ENCODE assay signal across 10 cellular contexts in the genomic region with DNA sequence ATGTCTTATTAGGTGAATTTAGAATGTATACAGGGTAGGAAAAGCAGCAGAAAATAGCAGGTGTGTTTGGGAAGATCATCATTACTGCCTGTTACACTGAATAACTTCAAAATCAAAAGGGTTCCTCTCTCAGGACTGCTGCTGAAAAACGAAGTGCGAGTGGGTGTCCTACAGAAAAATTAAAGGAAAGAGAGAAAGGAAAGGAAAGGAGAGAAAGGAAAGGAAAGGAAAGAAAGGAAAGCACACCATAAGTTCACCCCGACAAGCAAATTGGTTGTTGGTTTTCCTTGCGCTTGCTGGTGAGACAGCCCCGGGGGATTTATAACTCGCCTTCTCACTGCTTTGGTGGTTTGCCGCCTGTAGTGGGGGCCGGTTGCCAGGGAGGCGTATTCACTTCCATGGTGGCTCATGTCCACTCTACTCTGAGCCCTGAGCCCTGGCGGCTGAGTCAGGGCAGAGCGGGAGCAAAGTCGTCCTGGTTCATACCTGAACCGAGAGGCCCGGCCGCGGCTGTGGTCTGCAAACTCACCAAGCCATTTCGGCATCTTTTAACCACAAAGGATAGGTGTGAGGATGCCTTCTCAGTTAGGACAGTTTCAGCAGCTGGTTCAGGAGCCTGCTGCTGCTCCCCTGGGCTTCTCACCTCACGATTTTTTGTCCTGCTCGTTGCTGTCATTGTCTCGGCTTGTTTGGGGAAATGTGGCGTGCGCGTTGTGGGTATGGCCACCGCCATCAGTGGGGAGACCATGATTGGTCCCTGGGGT. TPM values are rescaled to one million over a fixed set of nuclear protein-coding genes. Genes with fewer than 3 reads are reported as not detected.
DNase-seq lines count a peak whose midpoint lies in the region; ATAC-seq, FAIRE-seq and TF ChIP-seq lines count a peak whose summit lies in the region.
"Had no signal": no experiment of that assay in that cellular context is flagged by ENCODE, and none has a peak within 500 bp of the region (broad histone marks: within the 10 kb centered on the region; RNA-seq: fewer than 3 reads in every experiment).

No MANE protein-coding gene starts in this region.

- H3K4me2 ChIP-seq in H9 (ENCODE audit: insufficient read depth, insufficient read length, low read length), result no peak overlapping the region

- no peak overlapping the region for H3K9ac ChIP-seq in H9 (ENCODE audit: extremely low read depth, insufficient read length, low read length)

- H3K27me3 ChIP-seq in H9 (ENCODE audit: insufficient read depth, low read length), result no peaks in the 10 kb centered on the region
- H3K27me3 ChIP-seq: upper lobe of left lung had no signal

- H2AK5ac ChIP-seq in H9 (ENCODE audit: insufficient read length, low read length), result no peak overlapping the region

- peak; percentile 52 for DNase-seq in H9
- no peak for DNase-seq in progenitor cell of endocrine pancreas (ENCODE audit: low spot score, unreplicated experiment)
- no peak for DNase-seq in T-cell
- DNase-seq in HTR-8/SVneo (ENCODE audit: insufficient read length, low spot score), result no peak
- no peak for DNase-seq in Calu3
- DNase-seq in COLO829 (ENCODE audit: low spot score), result no peak
- DNase-seq: NCI-H226 had no signal

- H3K79me1 ChIP-seq in H9 (ENCODE audit: insufficient read depth, low read depth, low read length, poor library complexity, severe bottlenecking), result peaks cover 4% of the 10 kb centered on the region

- H3K36me3 Mint-ChIP-seq in H9 (ENCODE audit: insufficient read depth in 1 of 3, low read depth in 3 of 3) (peaks cover 0 to 10% (median 2%) of the 10 kb centered on the region in 3 experiments; a peak in 4 of 7 replicates), progenitor cell of endocrine pancreas (ENCODE audit: insufficient read depth) (peaks cover 3% of the 10 kb centered on the region), T-cell (peaks cover 3% of the 10 kb centered on the region), Calu3 (ENCODE audit: insufficient read depth, unreplicated experiment) (no peaks in the 10 kb centered on the region)

- H3K56ac ChIP-seq in H9 (ENCODE audit: insufficient read length, low read depth, low read length), result no peak overlapping the region

- no peaks in the 10 kb centered on the region for H4K20me1 ChIP-seq in H9 (ENCODE audit: control insufficient read depth, insufficient read depth, insufficient read length)

- H3K9me3 Mint-ChIP-seq in H9, result peaks cover 5% of the 10 kb centered on the region in 2 experiments; a peak in 4 of 5 replicates
- peaks cover 3% of the 10 kb centered on the region for H3K9me3 Mint-ChIP-seq in progenitor cell of endocrine pancreas (ENCODE audit: low read depth)
- no peaks in the 10 kb centered on the region for H3K9me3 Mint-ChIP-seq in T-cell
- no peaks in the 10 kb centered on the region for H3K9me3 Mint-ChIP-seq in Calu3 (ENCODE audit: low read depth, unreplicated experiment)

- no peak overlapping the region for H2BK15ac ChIP-seq in H9 (ENCODE audit: low read depth, low read length)

- no peak overlapping the region for H3K14ac ChIP-seq in H9 (ENCODE audit: insufficient read depth, low read length)

- no peak overlapping the region for H2AFZ ChIP-seq in H9 (ENCODE audit: low read length)

- no peak overlapping the region for H3K27ac Mint-ChIP-seq in H9
- peak overlapping the region; percentile 68 for H3K27ac Mint-ChIP-seq in progenitor cell of endocrine pancreas
- no peak overlapping the region for H3K27ac Mint-ChIP-seq in T-cell
- no peak overlapping the region for H3K27ac Mint-ChIP-seq in Calu3 (ENCODE audit: unreplicated experiment)

- no peaks in the 10 kb centered on the region for H3K9me3 ChIP-seq in H9 (ENCODE audit: control insufficient read depth, low read depth, low read length)
- H3K9me3 ChIP-seq: upper lobe of left lung had no signal

- peaks cover 4% of the 10 kb centered on the region for H3K79me2 ChIP-seq in H9 (ENCODE audit: insufficient read depth, low read length)

- POLR2A ChIA-PET in T-cell (lab: Charles Lee), result no interaction called here

- H2BK5ac ChIP-seq in H9 (ENCODE audit: insufficient read length, low read length), result no peak overlapping the region

- H4K8ac ChIP-seq in H9 (replicated peaks; ENCODE audit: insufficient read length, low read depth, low read length), result no peak overlapping the region

- CTCF ChIA-PET in T-cell (lab: Charles Lee), result no interaction called here
- CTCF ChIA-PET in Calu3 (lab: Charles Lee), result no interaction called here

- intact Hi-C loops in Calu3 (cut with micrococcal nuclease; ENCODE audit: unreplicated experiment), result no loop called here

- H2BK12ac ChIP-seq in H9 (ENCODE audit: insufficient read length, low read depth, low read length), result no peak overlapping the region

- no peak overlapping the region for H3K18ac ChIP-seq in H9 (ENCODE audit: insufficient read length, low read depth, low read length)

- H3K27me3 Mint-ChIP-seq in H9 (ENCODE audit: low read depth) (peaks cover 3% of the 10 kb centered on the region; the same call in 1 of the 2 replicates), progenitor cell of endocrine pancreas (no peaks in the 10 kb centered on the region), T-cell (no peaks in the 10 kb centered on the region), Calu3 (ENCODE audit: unreplicated experiment) (no peaks in the 10 kb centered on the region)

- no peak overlapping the region for H3K4ac ChIP-seq in H9 (ENCODE audit: low read depth, low read length)

- no peak overlapping the region for H2BK120ac ChIP-seq in H9 (ENCODE audit: low read depth, low read length, poor library complexity, severe bottlenecking)

- H3K4me3 Mint-ChIP-seq in H9 (no peak overlapping the region), progenitor cell of endocrine pancreas (ENCODE audit: low read depth) (no peak overlapping the region), T-cell (no peak overlapping the region), Calu3 (ENCODE audit: low read depth, unreplicated experiment) (no peak overlapping the region)

- H3K4me1 Mint-ChIP-seq in H9, result peaks cover 2 to 6% of the 10 kb centered on the region in 2 experiments; a peak in 3 of 4 replicates
- H3K4me1 Mint-ChIP-seq in progenitor cell of endocrine pancreas (ENCODE audit: low read depth), result peaks cover 2% of the 10 kb centered on the region
- peaks cover 38 to 50% (median 47%) of the 10 kb centered on the region in 3 donors for H3K4me1 Mint-ChIP-seq in T-cell
- H3K4me1 Mint-ChIP-seq in Calu3 (ENCODE audit: low read depth, unreplicated experiment), result peaks cover 8% of the 10 kb centered on the region

- ATAC-seq in GM18868 (IDR thresholded peaks at IDR 0.05; ENCODE audit: unreplicated experiment), result peak; percentile 57
- peak; percentile 67 for ATAC-seq in HG03565 (IDR thresholded peaks at IDR 0.05; ENCODE audit: unreplicated experiment)
- no peak for ATAC-seq in T-cell (replicated peaks in 1 of 4)

- no peaks in the 10 kb centered on the region for H3K4me1 ChIP-seq in H9 (ENCODE audit: insufficient read depth, low read length)

- H3T11ph ChIP-seq in H9 (ENCODE audit: low read length), result no peak overlapping the region

- FAIRE-seq in HTR-8/SVneo (lab: Jason Lieb, UNC), result no peak

- no peaks in the 10 kb centered on the region for H3K23me2 ChIP-seq in H9 (ENCODE audit: insufficient read length, low read depth, low read length, poor library complexity, severe bottlenecking)

- 0 out of 3 replicates have a peak, but pooled peaks have one; percentile 9 for TF ChIP-seq CTCF in H9 (conservative IDR thresholded peaks at IDR 0.05)
- no peak for TF ChIP-seq CTCF in progenitor cell of endocrine pancreas (IDR thresholded peaks at IDR 0.05; ENCODE audit: unreplicated experiment)
- no peak for TF ChIP-seq CTCF in Calu3 (IDR thresholded peaks at IDR 0.05; ENCODE audit: unreplicated experiment)

- WGBS in H9 (ENCODE audit: extremely low coverage, insufficient read length, low lambda C conversion rate), result no CpG with 5 or more reads among the region's 24 CpGs

- no peak overlapping the region for H3K27ac ChIP-seq in H9 (ENCODE audit: insufficient read length, low read depth, low read length)
- H3K27ac ChIP-seq: upper lobe of left lung had no signal

- no peak overlapping the region for H3K23ac ChIP-seq in H9 (ENCODE audit: insufficient read length, low read depth, low read length)

- H4K91ac ChIP-seq in H9 (ENCODE audit: insufficient read length, low read depth, low read length), result no peak overlapping the region

- H4K5ac ChIP-seq in H9 (ENCODE audit: insufficient read length, low read depth, low read length), result no peak overlapping the region

- BruUV-seq in Calu3 (replicated peaks; lab: Mats Ljungman, UMichigan), result no TSS peak

- no peak overlapping the region for H2BK20ac ChIP-seq in H9 (ENCODE audit: low read depth, low read length, poor library complexity, severe bottlenecking)

RNA-seq across cellular contexts. Expression of gene INPP5A, which starts 26.1 kb away (rescaled TPM):
- total RNA-seq in H9 (2021), result 17.7 and 19.1 TPM in 2 replicates
- total RNA-seq in progenitor cell of endocrine pancreas, result 30.0 and 30.6 TPM in 2 replicates
- 10 to 100 TPM; 20.9 to 23.1 (median 22.9) TPM for total RNA-seq in T-cell
- total RNA-seq in Calu3 (2022), result 16.5 and 16.6 TPM in 2 replicates

Comparison
In these comparisons a context has a peak if more than half of its experiments do, and no peak if none do; other contexts are left out.
1. ATAC-seq: peak in GM18868 (single experiment) and HG03565 (single experiment); none in T-cell (0 of 4).